13 cellular contexts compared by ENCODE assay signal in the genomic region with DNA sequence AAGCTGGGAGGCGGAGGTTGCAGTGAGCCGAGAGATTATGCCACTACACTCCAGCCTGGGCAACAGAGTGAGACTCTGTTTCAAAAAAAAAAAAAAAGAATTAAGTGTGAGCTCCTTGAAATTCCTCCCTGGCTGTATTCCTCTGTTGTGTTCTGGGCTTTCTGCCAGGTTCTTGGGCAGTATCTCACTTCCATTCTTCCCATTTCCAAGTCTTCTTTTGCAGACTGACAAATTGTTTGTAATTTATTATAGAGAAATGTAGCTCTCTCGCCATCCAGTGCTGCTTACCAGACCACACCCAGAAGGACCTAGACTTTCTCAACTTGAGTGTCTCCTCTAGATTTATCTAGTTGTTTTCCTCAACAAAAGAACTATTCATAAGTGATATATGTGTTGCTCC.
DNase-seq lines count a peak whose midpoint lies in the region; TF ChIP-seq lines count a peak whose summit lies in the region.
"Had no signal": no experiment of that assay in that cellular context is flagged by ENCODE, and none has a peak within 500 bp of the region (broad histone marks: within the 10 kb centered on the region; RNA-seq: fewer than 3 reads in every experiment).

No MANE protein-coding gene starts in this region.

- H3K36me3 ChIP-seq in cardiac muscle cell (no peaks in the 10 kb centered on the region), right atrium auricular region (no peaks in the 10 kb centered on the region), uterus (no peaks in the 10 kb centered on the region)
- H3K36me3 ChIP-seq: tibial nerve had no signal

- peak; percentile 36 to 95 for DNase-seq in cardiac muscle cell (ENCODE audit: low read depth in 1 of 2, low spot score in 1 of 2)
- DNase-seq in right atrium auricular region (ENCODE audit: low spot score), result no peak
- peak; percentile 84 for DNase-seq in astrocyte of the hippocampus (ENCODE audit: low read depth, low spot score)
- DNase-seq in iris pigment epithelial cell (ENCODE audit: low read depth), result peak; percentile 80
- DNase-seq in uterus, result peak; percentile 19 to 27
- DNase-seq in activated CD4-positive, alpha-beta T cell treated with anti-CD3 and anti-CD28 coated beads for 4 hours, result no peak
- no peak for DNase-seq in stimulated activated CD4-positive, alpha-beta T cell treated with anti-CD3 and anti-CD28 coated beads, Interleukin-4, amount 100 ng/mL, for 24 hours
- DNase-seq in activated CD4-positive, CD25-positive, alpha-beta regulatory T cell treated with anti-CD3 and anti-CD28 coated beads, Interleukin-2, amount 50 U/mL, for 72 hours, result no peak
- DNase-seq: activated CD8-positive, alpha-beta memory T cell treated with anti-CD3 and anti-CD28 coated beads for 24 hours; AML-193; GDM1; NCI-H1417 treated with DMSO at 0.1 percent for 48 hours had no signal

- no peak for TF ChIP-seq POLR2A in uterus (IDR thresholded peaks at IDR 0.05)

- H3K4me1 ChIP-seq in cardiac muscle cell (ENCODE audit: low read depth) (no peaks in the 10 kb centered on the region), right atrium auricular region (no peaks in the 10 kb centered on the region), uterus (no peaks in the 10 kb centered on the region)

- H3K27me3 ChIP-seq in cardiac muscle cell (no peaks in the 10 kb centered on the region), right atrium auricular region (no peaks in the 10 kb centered on the region), uterus (no peaks in the 10 kb centered on the region)
- H3K27me3 ChIP-seq: tibial nerve had no signal

- H3K27ac ChIP-seq in cardiac muscle cell, result no peak overlapping the region
- no peak overlapping the region for H3K27ac ChIP-seq in right atrium auricular region
- H3K27ac ChIP-seq in uterus, result peak overlapping the region in 1 of 2 donors; percentile 22
- H3K27ac ChIP-seq: tibial nerve had no signal

- TF ChIP-seq CTCF in cardiac muscle cell (IDR thresholded peaks at IDR 0.05; ENCODE audit: low read depth, low read length) (no peak), right atrium auricular region (IDR thresholded peaks at IDR 0.05) (no peak), uterus (IDR thresholded peaks at IDR 0.05) (no peak)

- H3K9me3 ChIP-seq in cardiac muscle cell (ENCODE audit: low read depth) (no peaks in the 10 kb centered on the region), right atrium auricular region (no peaks in the 10 kb centered on the region), uterus (no peaks in the 10 kb centered on the region)
- H3K9me3 ChIP-seq: tibial nerve had no signal

- H3K4me3 ChIP-seq in cardiac muscle cell (no peak overlapping the region), right atrium auricular region (no peak overlapping the region), uterus (no peak overlapping the region)
- H3K4me3 ChIP-seq: tibial nerve had no signal

- intact Hi-C loops in uterus (cut with DNase I; ENCODE audit: low total_unique reads), result no loop called here

Comparison
In these comparisons a context has a peak if more than half of its experiments do, and no peak if none do; other contexts are left out.
1. DNase-seq: peak in cardiac muscle cell (2 of 2), astrocyte of the hippocampus (single experiment), iris pigment epithelial cell (single experiment) and uterus (2 of 2); none in right atrium auricular region (single experiment), activated CD4-positive, alpha-beta T cell treated with anti-CD3 and anti-CD28 coated beads for 4 hours (0 of 2), stimulated activated CD4-positive, alpha-beta T cell treated with anti-CD3 and anti-CD28 coated beads, Interleukin-4, amount 100 ng/mL, for 24 hours (single experiment) and activated CD4-positive, CD25-positive, alpha-beta regulatory T cell treated with anti-CD3 and anti-CD28 coated beads, Interleukin-2, amount 50 U/mL, for 72 hours (single experiment).